ENCODE assay signal across 18 cellular contexts in genomic region chr16:17457997-17458396, GRCh38.
"Had no signal": no experiment of that assay in that cellular context is flagged by ENCODE, and none has a peak within 500 bp of the region (broad histone marks: within the 10 kb centered on the region; RNA-seq: fewer than 3 reads in every experiment).

No MANE protein-coding gene starts in this region.

- H3K27ac ChIP-seq: brain microvascular endothelial cell, right lobe of liver, upper lobe of left lung had no signal

- H3K9me3 ChIP-seq: adrenal gland, right lobe of liver, upper lobe of left lung had no signal

- DNase-seq: activated CD4-positive, alpha-beta T cell treated with anti-CD3 and anti-CD28 coated beads for 36 hours; activated CD4-positive, alpha-beta T cell treated with anti-CD3 and anti-CD28 coated beads, Interleukin-2, amount 50 U/mL, for 48 hours; activated CD4-positive, CD25-positive, alpha-beta regulatory T cell; activated CD8-positive, alpha-beta memory T cell treated with anti-CD3 and anti-CD28 coated beads for 24 hours; activated effector memory CD4-positive, alpha-beta T cell treated with anti-CD3 and anti-CD28 coated beads, Interleukin-2, amount 50 U/mL, for 16 hours; activated naive CD4-positive, alpha-beta T cell treated with anti-CD3 and anti-CD28 coated beads for 36 hours; activated naive CD8-positive, alpha-beta T cell treated with anti-CD3 and anti-CD28 coated beads for 36 hours; adrenal gland; brain microvascular endothelial cell; endodermal cell; foreskin fibroblast; left cardiac atrium; left ventricle myocardium superior; right lobe of liver; stimulated activated CD4-positive, alpha-beta T cell treated with anti-CD3 and anti-CD28 coated beads, Interleukin-2, amount 100 ng/mL, for 48 hours; stimulated activated naive CD4-positive, alpha-beta T cell treated with Interleukin-2 at 50 U/mL for 16 hours; T-helper 1 cell; upper lobe of left lung had no signal

- H3K4me3 ChIP-seq: adrenal gland, right lobe of liver, upper lobe of left lung had no signal

- H3K4me1 ChIP-seq: right lobe of liver had no signal

- H3K27me3 ChIP-seq: adrenal gland, brain microvascular endothelial cell, right lobe of liver, upper lobe of left lung had no signal

- H3K36me3 ChIP-seq: adrenal gland, brain microvascular endothelial cell, right lobe of liver, upper lobe of left lung had no signal
